In the genomic region with DNA sequence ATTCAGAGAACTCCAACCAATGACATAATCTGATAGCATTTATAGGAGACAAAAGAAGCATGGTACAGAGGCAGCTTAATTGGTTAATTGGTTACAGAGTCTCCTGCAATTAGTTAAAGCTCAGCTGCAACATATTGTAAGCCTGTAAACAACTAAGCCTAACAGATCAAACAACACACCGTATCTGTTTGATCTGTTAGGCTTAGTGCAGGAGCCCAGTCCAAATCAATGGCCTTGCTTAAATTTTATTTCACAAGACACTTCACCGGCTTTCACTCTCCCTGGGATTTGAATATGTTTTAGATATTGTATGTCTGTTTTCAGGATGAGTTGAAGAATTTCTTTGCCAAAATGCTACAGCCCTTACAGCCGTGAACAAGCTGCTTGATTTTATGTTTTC, we compare ENCODE assay signal across 30 cellular contexts. TPM values are rescaled to one million over a fixed set of nuclear protein-coding genes. Genes with fewer than 3 reads are reported as not detected.
"Had no signal": no experiment of that assay in that cellular context is flagged by ENCODE, and none has a peak within 500 bp of the region (broad histone marks: within the 10 kb centered on the region; RNA-seq: fewer than 3 reads in every experiment).

No MANE protein-coding gene starts in this region.

- H3K4me1 ChIP-seq: parathyroid adenoma, uterus had no signal

- H3K4me3 Mint-ChIP-seq: activated CD4-positive, alpha-beta memory T cell treated with anti-CD3 and anti-CD28 coated beads, Interleukin-2, amount 10 ng/mL, durations not matched to agents 7 days and 5 days; activated CD4-positive, alpha-beta T cell treated with anti-CD3 and anti-CD28 coated beads, Interleukin-2, amount 10 ng/mL, durations not matched to agents 24 days and 14 days; activated naive CD4-positive, alpha-beta T cell treated with anti-CD3 and anti-CD28 coated beads, Interleukin-2, amount 50 U/mL, for 24 hours; activated T-cell treated with anti-CD3 and anti-CD28 coated beads, Interleukin-2, amount 50 U/mL, for 4 hours; activated T-helper 17 cell treated with anti-CD3 and anti-CD28 coated beads, Interleukin-2, amount 50 U/mL, for 72 hours; effector memory CD8-positive, alpha-beta T cell; immature natural killer cell; naive thymus-derived CD8-positive, alpha-beta T cell; neural crest cell; T-helper 2 cell treated with Interferon-gamma antibody and Interleukin-4, amounts not matched to agents 5 μg/mL and 100 μg/mL, for 36 hours had no signal

- H3K36me3 Mint-ChIP-seq: activated naive CD4-positive, alpha-beta T cell treated with anti-CD3 and anti-CD28 coated beads, Interleukin-2, amount 50 U/mL, for 24 hours; immature natural killer cell; naive thymus-derived CD8-positive, alpha-beta T cell had no signal

- H3K4me3 ChIP-seq: coronary artery, thoracic aorta, uterus had no signal

- H3K9me3 Mint-ChIP-seq: activated CD4-positive, alpha-beta memory T cell treated with anti-CD3 and anti-CD28 coated beads, Interleukin-2, amount 10 ng/mL, durations not matched to agents 7 days and 5 days; activated CD4-positive, alpha-beta T cell treated with anti-CD3 and anti-CD28 coated beads, Interleukin-2, amount 10 ng/mL, durations not matched to agents 24 days and 14 days; activated naive CD4-positive, alpha-beta T cell treated with anti-CD3 and anti-CD28 coated beads, Interleukin-2, amount 50 U/mL, for 24 hours; activated T-cell treated with anti-CD3 and anti-CD28 coated beads, Interleukin-2, amount 50 U/mL, for 4 hours; activated T-helper 17 cell treated with anti-CD3 and anti-CD28 coated beads, Interleukin-2, amount 50 U/mL, for 72 hours; effector memory CD8-positive, alpha-beta T cell; immature natural killer cell; naive thymus-derived CD8-positive, alpha-beta T cell; neural crest cell; T-helper 2 cell treated with Interferon-gamma antibody and Interleukin-4, amounts not matched to agents 5 μg/mL and 100 μg/mL, for 36 hours had no signal

- H3K27me3 ChIP-seq: uterus had no signal

- H3K27ac Mint-ChIP-seq: activated CD4-positive, alpha-beta memory T cell treated with anti-CD3 and anti-CD28 coated beads, Interleukin-2, amount 10 ng/mL, durations not matched to agents 7 days and 5 days; activated CD4-positive, alpha-beta T cell treated with anti-CD3 and anti-CD28 coated beads, Interleukin-2, amount 10 ng/mL, durations not matched to agents 24 days and 14 days; activated naive CD4-positive, alpha-beta T cell treated with anti-CD3 and anti-CD28 coated beads, Interleukin-2, amount 50 U/mL, for 24 hours; activated T-helper 17 cell treated with anti-CD3 and anti-CD28 coated beads, Interleukin-2, amount 50 U/mL, for 72 hours; effector memory CD8-positive, alpha-beta T cell; immature natural killer cell; T-helper 2 cell treated with Interferon-gamma antibody and Interleukin-4, amounts not matched to agents 5 μg/mL and 100 μg/mL, for 36 hours had no signal

- H3K27ac ChIP-seq: coronary artery, parathyroid adenoma, thoracic aorta, uterus had no signal

- H3K36me3 ChIP-seq: thoracic aorta, uterus had no signal

- H3K9ac ChIP-seq: parathyroid adenoma had no signal

- H3K9me3 ChIP-seq: thoracic aorta, uterus had no signal

- H3K4me1 Mint-ChIP-seq: activated CD4-positive, alpha-beta memory T cell treated with anti-CD3 and anti-CD28 coated beads, Interleukin-2, amount 10 ng/mL, durations not matched to agents 7 days and 5 days; activated CD4-positive, alpha-beta T cell treated with anti-CD3 and anti-CD28 coated beads, Interleukin-2, amount 10 ng/mL, durations not matched to agents 24 days and 14 days; activated naive CD4-positive, alpha-beta T cell treated with anti-CD3 and anti-CD28 coated beads, Interleukin-2, amount 50 U/mL, for 24 hours; activated T-helper 17 cell treated with anti-CD3 and anti-CD28 coated beads, Interleukin-2, amount 50 U/mL, for 72 hours; immature natural killer cell had no signal

- H3K79me2 ChIP-seq: parathyroid adenoma had no signal

- FAIRE-seq: kidney had no signal

- DNase-seq: activated CD4-positive, alpha-beta memory T cell treated with anti-CD3 and anti-CD28 coated beads, Interleukin-2, amount 10 ng/mL, durations not matched to agents 7 days and 5 days; activated CD4-positive, alpha-beta T cell treated with anti-CD3 and anti-CD28 coated beads, Interleukin-2, amount 10 ng/mL, durations not matched to agents 24 days and 14 days; activated CD4-positive, CD25-positive, alpha-beta regulatory T cell treated with anti-CD3 and anti-CD28 coated beads, Interleukin-2, amount 50 U/mL, for 72 hours; activated T-cell treated with anti-CD3 and anti-CD28 coated beads, Interleukin-2, amount 50 U/mL, for 4 hours; effector memory CD8-positive, alpha-beta T cell; foreskin fibroblast; head of caudate nucleus; hypothalamus; immature natural killer cell; kidney; left colon; naive thymus-derived CD8-positive, alpha-beta T cell; nucleus accumbens; right cardiac atrium; stimulated activated CD4-positive, alpha-beta T cell treated with anti-CD3 and anti-CD28 coated beads, Interleukin-2, amount 100 ng/mL, for 48 hours; stimulated activated naive CD8-positive, alpha-beta T cell treated with anti-CD3 and anti-CD28 coated beads, Interleukin-15, Interleukin-2, amounts not matched to agents 100 U/mL and 50 U/mL, for 24 hours; T-helper 1 cell; trophoblast cell; uterus had no signal

- H2AFZ ChIP-seq: parathyroid adenoma had no signal

- ATAC-seq: activated T-cell treated with anti-CD3 and anti-CD28 coated beads, Interleukin-2, amount 50 U/mL, for 4 hours; activated T-helper 17 cell treated with anti-CD3 and anti-CD28 coated beads, Interleukin-2, amount 50 U/mL, for 72 hours; effector memory CD8-positive, alpha-beta T cell; esophagus mucosa; naive thymus-derived CD8-positive, alpha-beta T cell; right cardiac atrium; stimulated activated naive CD8-positive, alpha-beta T cell treated with anti-CD3 and anti-CD28 coated beads, Interleukin-15, Interleukin-2, amounts not matched to agents 100 U/mL and 50 U/mL, for 24 hours had no signal

RNA-seq across cellular contexts. Expression of a gene that starts 5.4 kb away (rescaled TPM):
- total RNA-seq: activated CD4-positive, alpha-beta memory T cell treated with anti-CD3 and anti-CD28 coated beads, Interleukin-2, amount 10 ng/mL, durations not matched to agents 7 days and 5 days; activated CD4-positive, alpha-beta T cell treated with anti-CD3 and anti-CD28 coated beads, Interleukin-2, amount 10 ng/mL, durations not matched to agents 24 days and 14 days had no signal
- polyA plus RNA-seq: naive thymus-derived CD8-positive, alpha-beta T cell had no signal

RNA-seq across cellular contexts. Expression of a gene that starts 39.9 kb away (rescaled TPM):
- total RNA-seq: activated CD4-positive, alpha-beta memory T cell treated with anti-CD3 and anti-CD28 coated beads, Interleukin-2, amount 10 ng/mL, durations not matched to agents 7 days and 5 days; activated CD4-positive, alpha-beta T cell treated with anti-CD3 and anti-CD28 coated beads, Interleukin-2, amount 10 ng/mL, durations not matched to agents 24 days and 14 days; activated T-cell treated with anti-CD3 and anti-CD28 coated beads, Interleukin-2, amount 50 U/mL, for 4 hours; activated T-helper 17 cell treated with anti-CD3 and anti-CD28 coated beads, Interleukin-2, amount 50 U/mL, for 72 hours; cerebellum; esophagus mucosa; kidney; left colon; lower leg skin; naive thymus-derived CD8-positive, alpha-beta T cell; neural crest cell; right cardiac atrium; subcutaneous adipose tissue; thoracic aorta; uterus had no signal
- polyA plus RNA-seq: immature natural killer cell; naive thymus-derived CD8-positive, alpha-beta T cell; right cardiac atrium had no signal
